In genomic region chr19:30391554-30392551, GRCh38 we compare ENCODE assay signal across 14 cellular contexts. TPM values are rescaled to one million over a fixed set of nuclear protein-coding genes. Genes with fewer than 3 reads are reported as not detected.
DNase-seq lines count a peak whose midpoint lies in the region; ATAC-seq and TF ChIP-seq lines count a peak whose summit lies in the region.
"Had no signal": no experiment of that assay in that cellular context is flagged by ENCODE, and none has a peak within 500 bp of the region (broad histone marks: within the 10 kb centered on the region; RNA-seq: fewer than 3 reads in every experiment).

No MANE protein-coding gene starts in this region.

- BruUV-seq in HCT116 (replicated peaks; lab: Mats Ljungman, UMichigan) = no TSS peak

- CTCF ChIA-PET in HCT116 (lab: Charles Lee) = interaction anchor here (0.6 kb wide), 1 partner anchor 581 kb away, joined by 4 read pairs; no protein-coding TSS in a partner anchor
- CTCF ChIA-PET in activated CD8-positive, alpha-beta T cell treated with anti-CD3 and anti-CD28 coated beads, Interleukin-2, amount 10 ng/mL, durations not matched to agents 7 days and 5 days (lab: Charles Lee) = no interaction called here
- CTCF ChIA-PET in activated naive CD4-positive, alpha-beta T cell treated with anti-CD3 and anti-CD28 coated beads, Interleukin-2, amount 10 ng/mL, durations not matched to agents 7 days and 5 days (lab: Charles Lee) = no interaction called here

- no peak overlapping the region for H3K4me3 Mint-ChIP-seq in activated CD8-positive, alpha-beta T cell treated with anti-CD3 and anti-CD28 coated beads, Interleukin-2, amount 10 ng/mL, durations not matched to agents 7 days and 5 days
- H3K4me3 Mint-ChIP-seq in activated naive CD4-positive, alpha-beta T cell treated with anti-CD3 and anti-CD28 coated beads, Interleukin-2, amount 10 ng/mL, durations not matched to agents 7 days and 5 days = no peak overlapping the region
- H3K4me3 Mint-ChIP-seq: activated naive CD4-positive, alpha-beta T cell treated with anti-CD3 and anti-CD28 coated beads for 36 hours had no signal

- intact Hi-C loops in HCT116 (cut with micrococcal nuclease) = no loop called here

- RAD21 ChIA-PET in HCT116 (lab: Charles Lee; ENCODE audit: low non-redundant PET in 1 of 2, low total read pairs in 2 of 2, uncharacterized antibody in 2 of 2, unreplicated experiment in 2 of 2) = no interaction called here

- H3K9me3 ChIP-seq in HCT116 (ENCODE audit: control insufficient read depth in 1 of 2, insufficient read depth in 1 of 2, low read depth in 1 of 2, low read length in 2 of 2) (no peaks in the 10 kb centered on the region), osteoblast (ENCODE audit: low read depth, low read length) (peaks cover 5% of the 10 kb centered on the region)
- H3K9me3 ChIP-seq: psoas muscle had no signal

- no peak overlapping the region for H3K9ac ChIP-seq in HCT116 (ENCODE audit: low read length)

- peak; percentile 52; the same call in 1 of the 2 replicates for ATAC-seq in HCT116
- ATAC-seq in activated CD8-positive, alpha-beta T cell treated with anti-CD3 and anti-CD28 coated beads, Interleukin-2, amount 10 ng/mL, durations not matched to agents 7 days and 5 days = no peak
- ATAC-seq: left cardiac atrium, psoas muscle had no signal

- no peak overlapping the region; the same call in 1 of the 2 replicates for H3K4me3 ChIP-seq in AG10803 (ENCODE audit: low read length)
- no peak overlapping the region for H3K4me3 ChIP-seq in HCT116 (replicated peaks in 1 of 2; ENCODE audit: low read depth in 1 of 2, low read length in 2 of 2)
- H3K4me3 ChIP-seq in osteoblast (ENCODE audit: insufficient read depth, low read length) = no peak overlapping the region
- H3K4me3 ChIP-seq: cardiac muscle cell, psoas muscle had no signal

- H3K4me2 ChIP-seq in HCT116 (ENCODE audit: low read length) (no peak overlapping the region), osteoblast (ENCODE audit: insufficient read depth, low read length) (no peak overlapping the region)

- no peaks in the 10 kb centered on the region for H3K9me3 Mint-ChIP-seq in activated CD8-positive, alpha-beta T cell treated with anti-CD3 and anti-CD28 coated beads, Interleukin-2, amount 10 ng/mL, durations not matched to agents 7 days and 5 days (ENCODE audit: insufficient read depth)
- H3K9me3 Mint-ChIP-seq in activated naive CD4-positive, alpha-beta T cell treated with anti-CD3 and anti-CD28 coated beads, Interleukin-2, amount 10 ng/mL, durations not matched to agents 7 days and 5 days = peaks cover 2% of the 10 kb centered on the region
- H3K9me3 Mint-ChIP-seq: activated naive CD4-positive, alpha-beta T cell treated with anti-CD3 and anti-CD28 coated beads for 36 hours had no signal

- H4K20me1 ChIP-seq in HCT116 (ENCODE audit: insufficient read depth) = no peaks in the 10 kb centered on the region
- H4K20me1 ChIP-seq in osteoblast (ENCODE audit: insufficient read depth, low read length) = no peaks in the 10 kb centered on the region

- H3K27ac Mint-ChIP-seq in activated CD8-positive, alpha-beta T cell treated with anti-CD3 and anti-CD28 coated beads, Interleukin-2, amount 10 ng/mL, durations not matched to agents 7 days and 5 days = no peak overlapping the region
- H3K27ac Mint-ChIP-seq in activated naive CD4-positive, alpha-beta T cell treated with anti-CD3 and anti-CD28 coated beads, Interleukin-2, amount 10 ng/mL, durations not matched to agents 7 days and 5 days = no peak overlapping the region
- H3K27ac Mint-ChIP-seq: activated naive CD4-positive, alpha-beta T cell treated with anti-CD3 and anti-CD28 coated beads for 36 hours had no signal

- H3K36me3 ChIP-seq in HCT116 (ENCODE audit: control insufficient read depth in 1 of 2, insufficient read depth in 2 of 2, low read length in 2 of 2) (no peaks in the 10 kb centered on the region), osteoblast (ENCODE audit: insufficient read depth, low read length) (no peaks in the 10 kb centered on the region)
- H3K36me3 ChIP-seq: cardiac muscle cell had no signal

- TF ChIP-seq CTCF in AG10803 (conservative IDR thresholded peaks at IDR 0.05; ENCODE audit: low read length) (no peak), HCT116 (IDR thresholded peaks at IDR 0.05 in 2 of 3, conservative IDR thresholded peaks at IDR 0.05 in 1 of 3; ENCODE audit: borderline replicate concordance in 1 of 3, insufficient read depth in 1 of 3, low read depth in 2 of 3, low read length in 2 of 3) (no peak), osteoblast (IDR thresholded peaks at IDR 0.05; ENCODE audit: extremely low read depth, low read depth, low read length) (no peak)

- H3K27ac ChIP-seq in HCT116 (ENCODE audit: low read depth, low read length) = no peak overlapping the region
- no peak overlapping the region for H3K27ac ChIP-seq in osteoblast (ENCODE audit: low read depth, low read length)
- H3K27ac ChIP-seq: cardiac muscle cell, psoas muscle had no signal

- no peaks in the 10 kb centered on the region for H3K9me2 ChIP-seq in HCT116 (ENCODE audit: insufficient read depth)

- no peak for TF ChIP-seq RAD21 in HCT116 (IDR thresholded peaks at IDR 0.05; ENCODE audit: low read depth)

- H3K79me2 ChIP-seq in HCT116 (ENCODE audit: insufficient read depth, low read length) (no peaks in the 10 kb centered on the region), osteoblast (ENCODE audit: insufficient read depth, low read length) (no peaks in the 10 kb centered on the region)

- no peaks in the 10 kb centered on the region for H3K4me1 Mint-ChIP-seq in activated CD8-positive, alpha-beta T cell treated with anti-CD3 and anti-CD28 coated beads, Interleukin-2, amount 10 ng/mL, durations not matched to agents 7 days and 5 days (ENCODE audit: low read depth)
- H3K4me1 Mint-ChIP-seq in activated naive CD4-positive, alpha-beta T cell treated with anti-CD3 and anti-CD28 coated beads, Interleukin-2, amount 10 ng/mL, durations not matched to agents 7 days and 5 days = no peaks in the 10 kb centered on the region

- H3K27me3 ChIP-seq in HCT116 (ENCODE audit: insufficient read depth, low read length) (peaks cover 13% of the 10 kb centered on the region; the same call in 1 of the 2 replicates), osteoblast (ENCODE audit: insufficient read depth, low read length) (no peaks in the 10 kb centered on the region)

- peaks cover 2% of the 10 kb centered on the region for H3K27me3 Mint-ChIP-seq in activated CD8-positive, alpha-beta T cell treated with anti-CD3 and anti-CD28 coated beads, Interleukin-2, amount 10 ng/mL, durations not matched to agents 7 days and 5 days (ENCODE audit: low read depth)
- H3K27me3 Mint-ChIP-seq in activated naive CD4-positive, alpha-beta T cell treated with anti-CD3 and anti-CD28 coated beads, Interleukin-2, amount 10 ng/mL, durations not matched to agents 7 days and 5 days = peaks cover 6% of the 10 kb centered on the region

- no peak for TF ChIP-seq POLR2A in HCT116 (IDR thresholded peaks at IDR 0.05; ENCODE audit: borderline replicate concordance, extremely low read depth, insufficient read depth, insufficient read length)

- H3K4me1 ChIP-seq in HCT116 (ENCODE audit: control insufficient read depth in 1 of 2, insufficient read depth in 2 of 2, low read length in 2 of 2) = no peaks in the 10 kb centered on the region
- no peaks in the 10 kb centered on the region for H3K4me1 ChIP-seq in osteoblast (ENCODE audit: insufficient read depth, low read length)
- H3K4me1 ChIP-seq: psoas muscle had no signal

- in situ Hi-C loops in SK-MEL-5 (cut with HindIII; ENCODE audit: low pct_unique_long_range_greater_than_20kb, low sequenced_read_pairs) = no loop called here

- H3K36me3 Mint-ChIP-seq in activated CD8-positive, alpha-beta T cell treated with anti-CD3 and anti-CD28 coated beads, Interleukin-2, amount 10 ng/mL, durations not matched to agents 7 days and 5 days (ENCODE audit: low read depth) = no peaks in the 10 kb centered on the region
- H3K36me3 Mint-ChIP-seq in activated naive CD4-positive, alpha-beta T cell treated with anti-CD3 and anti-CD28 coated beads, Interleukin-2, amount 10 ng/mL, durations not matched to agents 7 days and 5 days = no peaks in the 10 kb centered on the region

- H2AFZ ChIP-seq in HCT116 (ENCODE audit: low read depth, low read length, poor library complexity, severe bottlenecking) (no peak overlapping the region), osteoblast (ENCODE audit: low read length) (no peak overlapping the region)

- POLR2A ChIA-PET in HCT116 (lab: Charles Lee) = no interaction called here
- POLR2A ChIA-PET in activated CD8-positive, alpha-beta T cell treated with anti-CD3 and anti-CD28 coated beads, Interleukin-2, amount 10 ng/mL, durations not matched to agents 7 days and 5 days (lab: Charles Lee) = interaction anchor here (0.6 kb wide), 1 partner anchor 539 kb away, joined by 3 read pairs; no protein-coding TSS in a partner anchor

- DNase-seq in AG10803 (ENCODE audit: low read depth) (peak; percentile 95), HCT116 (ENCODE audit: low read depth, low spot score) (no peak), SK-MEL-5 (ENCODE audit: low read depth, low spot score) (peak; percentile 64), iPS-NIHi7 (ENCODE audit: extremely low spot score) (peak; percentile 57), osteoblast (ENCODE audit: insufficient read length, low spot score, missing footprints) (no peak), COR-L47 (lab: John Stamatoyannopoulos, UW) (no peak)
- DNase-seq in activated CD8-positive, alpha-beta T cell treated with anti-CD3 and anti-CD28 coated beads, Interleukin-2, amount 10 ng/mL, durations not matched to agents 7 days and 5 days = no peak
- DNase-seq in activated naive CD4-positive, alpha-beta T cell treated with anti-CD3 and anti-CD28 coated beads, Interleukin-2, amount 10 ng/mL, durations not matched to agents 7 days and 5 days = no peak
- DNase-seq: activated naive CD4-positive, alpha-beta T cell treated with anti-CD3 and anti-CD28 coated beads for 36 hours; left cardiac atrium; psoas muscle had no signal

TF ChIP-seq in HCT116, 20 proteins besides CTCF, POLR2A, EP300 and RAD21 (continues in another document):
- TF ChIP-seq EGR1 (IDR thresholded peaks at IDR 0.05; ENCODE audit: low read depth) (no peak), SIN3A (IDR thresholded peaks at IDR 0.05; ENCODE audit: low read depth) (no peak), CBX3 (IDR thresholded peaks at IDR 0.05; ENCODE audit: low read depth) (no peak), EZH2phosphoT487 (IDR thresholded peaks at IDR 0.05; ENCODE audit: borderline replicate concordance) (no peak), JUND (IDR thresholded peaks at IDR 0.05) (no peak), ELF1 (IDR thresholded peaks at IDR 0.05; ENCODE audit: borderline replicate concordance, low read depth) (no peak), ZFX (IDR thresholded peaks at IDR 0.05) (no peak), ZNF274 (IDR thresholded peaks at IDR 0.05; ENCODE audit: low read depth, low read length) (no peak), POLR2AphosphoS5 (IDR thresholded peaks at IDR 0.05; ENCODE audit: low read depth, low read length) (no peak)

RNA-seq across cellular contexts. Expression of gene ZNF536, which starts 19.7 kb away (rescaled TPM):
- total RNA-seq in HCT116 (2021; ENCODE audit: unreplicated experiment) (not detected), osteoblast (not detected in 2 replicates)
- not detected in 2 replicates for polyA plus RNA-seq in HCT116 (2012)
- 2.7 and 3.1 TPM in 2 replicates for total RNA-seq in SK-MEL-5 (2014; rRNA removed; shearing (Covaris generic))
- 3.6 and 5.6 TPM in 2 replicates for polyA plus RNA-seq in SK-MEL-5 (2015; cell fraction: cytosol; rRNA removed)
- 7.9 and 9.2 TPM in 2 replicates for polyA plus RNA-seq in SK-MEL-5 (2015; cell fraction: nucleus; rRNA removed)
- not detected for total RNA-seq in activated CD8-positive, alpha-beta T cell treated with anti-CD3 and anti-CD28 coated beads, Interleukin-2, amount 10 ng/mL, durations not matched to agents 7 days and 5 days
- total RNA-seq: activated naive CD4-positive, alpha-beta T cell treated with anti-CD3 and anti-CD28 coated beads for 36 hours; glomerular endothelial cell; LHCN-M2 had no signal

Comparison
In these comparisons a context has a peak if more than half of its experiments do, and no peak if none do; other contexts are left out.
1. DNase-seq: peak in AG10803 (single experiment), SK-MEL-5 (single experiment) and iPS-NIHi7 (single experiment); none in HCT116 (single experiment), osteoblast (single experiment), COR-L47 (single experiment), activated CD8-positive, alpha-beta T cell treated with anti-CD3 and anti-CD28 coated beads, Interleukin-2, amount 10 ng/mL, durations not matched to agents 7 days and 5 days (single experiment) and activated naive CD4-positive, alpha-beta T cell treated with anti-CD3 and anti-CD28 coated beads, Interleukin-2, amount 10 ng/mL, durations not matched to agents 7 days and 5 days (single experiment).